Comparison of ENCODE assay signal across 8 cellular contexts in the genomic region with DNA sequence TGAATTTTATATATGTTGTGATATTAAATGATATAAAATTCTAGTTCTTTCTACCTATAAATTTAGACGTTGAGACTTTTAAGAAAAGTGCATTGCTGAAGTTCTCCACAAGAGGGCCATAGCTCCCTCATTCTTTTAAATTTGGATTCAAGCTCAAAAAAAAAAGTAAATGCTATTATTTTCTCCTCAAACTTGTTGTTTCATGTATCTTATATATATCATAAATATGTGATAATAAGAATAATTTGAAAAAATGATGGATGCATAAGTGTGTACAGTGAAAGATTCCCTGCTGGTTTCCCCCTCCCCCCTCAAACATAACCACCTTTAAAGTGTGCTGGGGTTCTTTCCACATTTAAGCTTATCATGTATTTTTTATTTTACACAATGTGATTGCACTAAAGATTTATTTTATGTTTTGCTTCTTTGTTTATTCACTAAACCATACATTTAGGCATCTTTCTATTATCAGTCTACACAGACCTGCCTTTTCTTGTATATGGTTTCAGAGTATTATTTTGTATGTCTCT.
A peak's percentile ranks its signal among the peaks of the same experiment; 100 is the strongest.
DNase-seq lines count a peak whose midpoint lies in the region; ATAC-seq and TF ChIP-seq lines count a peak whose summit lies in the region.

No MANE protein-coding gene starts in this region.

- peak; percentile 50 for ATAC-seq in GM21723 (IDR thresholded peaks at IDR 0.05; ENCODE audit: unreplicated experiment)
- ATAC-seq in GM18505 (IDR thresholded peaks at IDR 0.05; ENCODE audit: unreplicated experiment), result no peak
- ATAC-seq in activated T-cell treated with anti-CD3 and anti-CD28 coated beads, Interleukin-2, amount 50 U/mL, for 4 hours, result no peak
- ATAC-seq in T-helper 17 cell, result no peak

- DNase-seq in SK-MEL-5 (ENCODE audit: low read depth, low spot score), result peak; percentile 43
- peak; percentile 9 for DNase-seq in germinal center (ENCODE audit: low spot score)
- DNase-seq in uterus, result no peak
- no peak for DNase-seq in activated T-cell treated with anti-CD3 and anti-CD28 coated beads, Interleukin-2, amount 50 U/mL, for 4 hours
- no peak for DNase-seq in T-helper 17 cell

- no peaks in the 10 kb centered on the region for H3K27me3 ChIP-seq in uterus

- no peak overlapping the region for H3K4me3 ChIP-seq in uterus

- no peaks in the 10 kb centered on the region for H3K4me1 ChIP-seq in uterus

- no peaks in the 10 kb centered on the region for H3K36me3 Mint-ChIP-seq in activated T-cell treated with anti-CD3 and anti-CD28 coated beads, Interleukin-2, amount 50 U/mL, for 4 hours (ENCODE audit: insufficient read depth)
- H3K36me3 Mint-ChIP-seq in T-helper 17 cell (ENCODE audit: low read depth), result no peaks in the 10 kb centered on the region

- no peaks in the 10 kb centered on the region for H3K4me1 Mint-ChIP-seq in activated T-cell treated with anti-CD3 and anti-CD28 coated beads, Interleukin-2, amount 50 U/mL, for 4 hours (ENCODE audit: low read depth)
- H3K4me1 Mint-ChIP-seq in T-helper 17 cell, result no peaks in the 10 kb centered on the region

- in situ Hi-C loops in SK-MEL-5 (cut with HindIII; ENCODE audit: low pct_unique_long_range_greater_than_20kb, low sequenced_read_pairs), result no loop called here

- intact Hi-C loops in uterus (cut with DNase I; ENCODE audit: low total_unique reads), result no loop called here

- no peaks in the 10 kb centered on the region for H3K9me3 Mint-ChIP-seq in activated T-cell treated with anti-CD3 and anti-CD28 coated beads, Interleukin-2, amount 50 U/mL, for 4 hours

- no peaks in the 10 kb centered on the region for H3K27me3 Mint-ChIP-seq in activated T-cell treated with anti-CD3 and anti-CD28 coated beads, Interleukin-2, amount 50 U/mL, for 4 hours (ENCODE audit: low read depth)
- peaks cover 9% of the 10 kb centered on the region for H3K27me3 Mint-ChIP-seq in T-helper 17 cell

- TF ChIP-seq POLR2A in uterus (IDR thresholded peaks at IDR 0.05) (no peak), GM18505 (IDR thresholded peaks at IDR 0.05; ENCODE audit: borderline replicate concordance, extremely low read depth, insufficient read depth, insufficient read length) (no peak)

- H3K36me3 ChIP-seq in uterus, result no peaks in the 10 kb centered on the region

- H3K27ac Mint-ChIP-seq in T-helper 17 cell, result no peak overlapping the region

- H3K4me3 Mint-ChIP-seq in activated T-cell treated with anti-CD3 and anti-CD28 coated beads, Interleukin-2, amount 50 U/mL, for 4 hours, result no peak overlapping the region
- H3K4me3 Mint-ChIP-seq in T-helper 17 cell, result no peak overlapping the region

- H3K9me3 ChIP-seq in uterus (no peaks in the 10 kb centered on the region), T-helper 17 cell (ENCODE audit: control insufficient read depth, low read length, poor library complexity, severe bottlenecking) (no peaks in the 10 kb centered on the region)

- peak; percentile 94 for TF ChIP-seq CTCF in C4-2B (conservative IDR thresholded peaks at IDR 0.05)
- peak in 3 of 4 experiments; percentile 18 to 49 (median 47) for TF ChIP-seq CTCF in uterus (IDR thresholded peaks at IDR 0.05)

- H3K27ac ChIP-seq in C4-2B, result no peak overlapping the region
- H3K27ac ChIP-seq in uterus, result no peak overlapping the region

Comparison
In these comparisons a context has a peak if more than half of its experiments do, and no peak if none do; other contexts are left out.
1. DNase-seq: peak in SK-MEL-5 (single experiment) and germinal center (single experiment); none in uterus (0 of 2), activated T-cell treated with anti-CD3 and anti-CD28 coated beads, Interleukin-2, amount 50 U/mL, for 4 hours (single experiment) and T-helper 17 cell (0 of 3).